ENCODE assay signal across 15 cellular contexts in the genomic region with DNA sequence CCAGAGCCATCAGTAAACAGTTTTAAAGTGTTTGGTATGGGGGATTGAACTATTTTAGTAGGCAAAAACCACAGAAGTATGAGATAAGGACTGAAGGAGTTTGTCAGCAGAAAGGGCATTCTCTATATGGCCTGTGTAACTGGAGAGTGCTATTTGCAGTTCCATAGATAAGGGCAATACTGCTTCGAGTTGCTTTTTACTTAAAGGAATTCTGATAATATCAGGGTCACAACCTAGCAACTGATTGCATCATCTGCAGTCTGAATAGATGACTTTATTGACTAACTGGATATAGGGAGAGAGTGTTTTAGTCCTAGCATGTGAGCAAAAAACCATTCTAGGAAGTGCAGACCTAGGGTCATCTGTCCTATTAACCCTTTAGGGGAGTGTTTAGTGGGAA.
DNase-seq lines count a peak whose midpoint lies in the region; ATAC-seq and TF ChIP-seq lines count a peak whose summit lies in the region.
"Had no signal": no experiment of that assay in that cellular context is flagged by ENCODE, and none has a peak within 500 bp of the region (broad histone marks: within the 10 kb centered on the region; RNA-seq: fewer than 3 reads in every experiment).

No MANE protein-coding gene starts in this region.

- peaks cover 19% of the 10 kb centered on the region for H3K4me1 Mint-ChIP-seq in progenitor cell of endocrine pancreas (ENCODE audit: low read depth)

- peaks cover 36% of the 10 kb centered on the region for H3K9me3 Mint-ChIP-seq in progenitor cell of endocrine pancreas (ENCODE audit: low read depth)

- DNase-seq in DMS 273 (lab: John Stamatoyannopoulos, UW; ENCODE audit: unreplicated experiment) (peak; percentile 1), DMS 273 treated with DMSO at 0.1 percent for 48 hours (lab: John Stamatoyannopoulos, UW) (no peak), amniotic epithelial cell (ENCODE audit: low read depth) (peak; percentile 25), left kidney (ENCODE audit: low read depth, low spot score) (peak; percentile 0), progenitor cell of endocrine pancreas (ENCODE audit: low spot score, unreplicated experiment) (no peak), NCI-H82 treated with DMSO at 0.1 percent for 48 hours (lab: John Stamatoyannopoulos, UW; ENCODE audit: unreplicated experiment) (no peak), HCEC 1CT (no peak)
- DNase-seq: AML-193; CD4-positive, alpha-beta T cell; DMS79 treated with DMSO at 0.1 percent for 48 hours; GF-D8; GOT3; H9 had no signal

- no peak for TF ChIP-seq CTCF in progenitor cell of endocrine pancreas (IDR thresholded peaks at IDR 0.05; ENCODE audit: unreplicated experiment)

- no peak overlapping the region for H3K4me3 Mint-ChIP-seq in progenitor cell of endocrine pancreas (ENCODE audit: low read depth)
- H3K4me3 Mint-ChIP-seq: CD4-positive, alpha-beta T cell; H9 had no signal

- H3K36me3 Mint-ChIP-seq in progenitor cell of endocrine pancreas (ENCODE audit: insufficient read depth) = peaks cover 4% of the 10 kb centered on the region

- H3K27me3 Mint-ChIP-seq in progenitor cell of endocrine pancreas = no peaks in the 10 kb centered on the region
- H3K27me3 Mint-ChIP-seq: CD4-positive, alpha-beta T cell had no signal

- peak overlapping the region; percentile 44 for H3K27ac Mint-ChIP-seq in progenitor cell of endocrine pancreas
- H3K27ac Mint-ChIP-seq: CD4-positive, alpha-beta T cell; H9 had no signal

- ATAC-seq in HG02678 (IDR thresholded peaks at IDR 0.05; ENCODE audit: unreplicated experiment) = no peak
- ATAC-seq: A549 had no signal

Comparison
In these comparisons a context has a peak if more than half of its experiments do, and no peak if none do; other contexts are left out.
1. DNase-seq: peak in DMS 273 (single experiment), amniotic epithelial cell (single experiment) and left kidney (single experiment); none in DMS 273 treated with DMSO at 0.1 percent for 48 hours (single experiment), progenitor cell of endocrine pancreas (single experiment), NCI-H82 treated with DMSO at 0.1 percent for 48 hours (single experiment) and HCEC 1CT (single experiment).